ENCODE assay signal across 22 cellular contexts in the genomic region with DNA sequence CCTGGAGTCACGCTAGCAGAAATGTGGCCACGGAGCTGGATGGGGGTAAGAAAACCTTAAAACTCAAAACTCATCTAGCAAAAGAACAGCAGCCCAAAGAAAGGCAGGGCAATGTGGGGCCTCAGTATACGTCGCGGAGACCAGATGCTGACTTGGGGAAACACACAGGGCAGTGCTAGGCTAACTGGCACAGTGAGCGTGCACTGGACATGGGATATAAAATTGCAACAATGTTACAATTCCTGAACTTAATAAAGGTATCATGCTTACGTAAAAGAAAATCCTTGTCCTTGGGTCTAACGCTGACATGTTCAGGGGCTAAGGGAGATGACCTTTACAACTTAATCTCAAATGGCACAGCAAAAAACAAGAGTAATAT. TPM values are rescaled to one million over a fixed set of nuclear protein-coding genes. Genes with fewer than 3 reads are reported as not detected.
A peak's percentile ranks its signal among the peaks of the same experiment; 100 is the strongest.
DNase-seq lines count a peak whose midpoint lies in the region; ATAC-seq, FAIRE-seq and TF ChIP-seq lines count a peak whose summit lies in the region.
"Had no signal": no experiment of that assay in that cellular context is flagged by ENCODE, and none has a peak within 500 bp of the region (broad histone marks: within the 10 kb centered on the region; RNA-seq: fewer than 3 reads in every experiment).

No MANE protein-coding gene starts in this region.

- POLR2A ChIA-PET in MCF 10A (lab: Yijun Ruan, JAX) (no interaction called here), endothelial cell of umbilical vein (lab: Charles Lee) (interaction anchor here (1.0 kb wide), 1 partner anchor 40 kb away, joined by 4 read pairs; a partner anchor contains a TSS)
- POLR2A ChIA-PET in naive thymus-derived CD8-positive, alpha-beta T cell (lab: Charles Lee) = no interaction called here

- TF ChIP-seq EP300 in tibial nerve (IDR thresholded peaks at IDR 0.05) = no peak

- TF ChIP-seq POLR2A in breast epithelium (IDR thresholded peaks at IDR 0.05) = no peak
- TF ChIP-seq POLR2A in endothelial cell of umbilical vein (IDR thresholded peaks at IDR 0.05; ENCODE audit: low read depth, low read length) = no peak
- TF ChIP-seq POLR2A in tibial nerve (IDR thresholded peaks at IDR 0.05) = no peak

- BruUV-seq in MCF 10A (replicated peaks; lab: Mats Ljungman, UMichigan) (no TSS peak), endothelial cell of umbilical vein (replicated peaks; lab: Mats Ljungman, UMichigan) (no TSS peak)

- H3K4me1 Mint-ChIP-seq in MCF 10A (ENCODE audit: insufficient read depth, unreplicated experiment) (peaks cover 5% of the 10 kb centered on the region), mesothelial cell of epicardium (peaks cover 37% of the 10 kb centered on the region)
- H3K4me1 Mint-ChIP-seq in naive thymus-derived CD8-positive, alpha-beta T cell = no peaks in the 10 kb centered on the region
- H3K4me1 Mint-ChIP-seq: activated B cell treated with CpG ODN at 0.5 μM for 24 hours, CD14-positive monocyte had no signal

- H3K9ac ChIP-seq in endothelial cell of umbilical vein (replicated peaks; ENCODE audit: extremely low read depth, insufficient read depth, low read length) = no peak overlapping the region
- H3K9ac ChIP-seq in parathyroid adenoma = no peak overlapping the region

- H3K9me3 ChIP-seq in breast epithelium (no peaks in the 10 kb centered on the region), endothelial cell of umbilical vein (replicated peaks; ENCODE audit: control insufficient read depth, insufficient read depth, low read length) (no peaks in the 10 kb centered on the region), parathyroid adenoma (ENCODE audit: control insufficient read depth, low read length) (no peaks in the 10 kb centered on the region), tibial nerve (no peaks in the 10 kb centered on the region)
- H3K9me3 ChIP-seq: MG63 had no signal

- H3K36me3 Mint-ChIP-seq in MCF 10A (ENCODE audit: insufficient read depth, unreplicated experiment) = no peaks in the 10 kb centered on the region
- no peaks in the 10 kb centered on the region for H3K36me3 Mint-ChIP-seq in mesothelial cell of epicardium
- peaks cover 0 to 3% (median 0%) of the 10 kb centered on the region in 3 donors for H3K36me3 Mint-ChIP-seq in naive thymus-derived CD8-positive, alpha-beta T cell
- H3K36me3 Mint-ChIP-seq: CD14-positive monocyte, type B pancreatic cell had no signal

- WGBS in tibial nerve, 2 donors = 43 to 48% methylated on average over 8 of the region's 8 CpGs

- H3K36me3 ChIP-seq in breast epithelium (no peaks in the 10 kb centered on the region), endothelial cell of umbilical vein (ENCODE audit: control insufficient read depth in 2 of 2, extremely low read depth in 1 of 2, insufficient read depth in 2 of 2, low read length in 2 of 2) (peaks cover 0 to 4% of the 10 kb centered on the region in 2 experiments), parathyroid adenoma (ENCODE audit: control insufficient read depth, insufficient read depth, low read length) (no peaks in the 10 kb centered on the region), tibial nerve (peaks cover 0 to 4% (median 0%) of the 10 kb centered on the region in 3 donors)
- H3K36me3 ChIP-seq: MG63 had no signal

- H3K4me2 ChIP-seq in endothelial cell of umbilical vein (ENCODE audit: insufficient read depth, low read length) (peak overlapping the region; percentile 6), parathyroid adenoma (ENCODE audit: low read length) (peak overlapping the region; percentile 55)

- H2AFZ ChIP-seq in endothelial cell of umbilical vein (ENCODE audit: low read depth, low read length) (no peak overlapping the region), parathyroid adenoma (no peak overlapping the region)

- DNase-seq in breast epithelium (ENCODE audit: low spot score in 2 of 2) (no peak), MCF 10A (ENCODE audit: unreplicated experiment) (no peak), endothelial cell of umbilical vein (ENCODE audit: low read depth, low spot score) (no peak), tibial nerve (ENCODE audit: low spot score in 2 of 2) (no peak), mesothelial cell of epicardium (ENCODE audit: low spot score in 2 of 2, unreplicated experiment in 2 of 2) (no peak)
- DNase-seq in effector CD8-positive, alpha-beta T cell (lab: John Stamatoyannopoulos, UW) = no peak
- DNase-seq in naive thymus-derived CD8-positive, alpha-beta T cell = no peak
- DNase-seq: activated B cell treated with CpG ODN at 0.5 μM for 24 hours; activated CD8-positive, alpha-beta T cell treated with anti-CD3 and anti-CD28 coated beads, Interleukin-2, amount 10 ng/mL, durations not matched to agents 7 days and 5 days; central memory CD4-positive, alpha-beta T cell; DMS153; effector memory CD8-positive, alpha-beta T cell; foreskin keratinocyte; MG63; NCI-H1930; NCI-H510A; stimulated activated CD4-positive, alpha-beta T cell treated with anti-CD3 and anti-CD28 coated beads, Interleukin-4, amount 100 ng/mL, for 24 hours had no signal

- TF ChIP-seq CTCF in breast epithelium (IDR thresholded peaks at IDR 0.05) (no peak), MCF 10A (IDR thresholded peaks at IDR 0.05; ENCODE audit: unreplicated experiment) (no peak), endothelial cell of umbilical vein (IDR thresholded peaks at IDR 0.05; ENCODE audit: extremely low read depth in 1 of 2, insufficient read depth in 1 of 2, low read depth in 1 of 2, low read length in 2 of 2) (no peak), parathyroid adenoma (IDR thresholded peaks at IDR 0.05) (no peak), tibial nerve (IDR thresholded peaks at IDR 0.05) (no peak), mesothelial cell of epicardium (IDR thresholded peaks at IDR 0.05; ENCODE audit: unreplicated experiment) (no peak)

- H3K9me3 Mint-ChIP-seq in MCF 10A (ENCODE audit: unreplicated experiment) = no peaks in the 10 kb centered on the region
- H3K9me3 Mint-ChIP-seq in mesothelial cell of epicardium = no peaks in the 10 kb centered on the region
- H3K9me3 Mint-ChIP-seq in naive thymus-derived CD8-positive, alpha-beta T cell = no peaks in the 10 kb centered on the region
- H3K9me3 Mint-ChIP-seq: activated B cell treated with CpG ODN at 0.5 μM for 24 hours; effector memory CD8-positive, alpha-beta T cell; T-helper 1 cell treated with Interleukin-12 subunit alpha and Interleukin-12 subunit beta and Interleukin-4 antibody, amounts not matched to agents 30 μg/mL and 1 μg/mL, for 36 hours; type B pancreatic cell had no signal

- H3K4me1 ChIP-seq in breast epithelium (peaks cover 14 to 15% of the 10 kb centered on the region in 2 donors), endothelial cell of umbilical vein (ENCODE audit: control insufficient read depth, extremely low read depth, insufficient read depth, low read length) (peaks cover 61% of the 10 kb centered on the region), parathyroid adenoma (no peaks in the 10 kb centered on the region), tibial nerve (peaks cover 0 to 98% (median 50%) of the 10 kb centered on the region in 4 donors)

- H3K27me3 ChIP-seq in breast epithelium (no peaks in the 10 kb centered on the region), endothelial cell of umbilical vein (ENCODE audit: control insufficient read depth in 2 of 2, insufficient read depth in 2 of 2, low read length in 2 of 2) (no peaks in the 10 kb centered on the region), parathyroid adenoma (ENCODE audit: control insufficient read depth, insufficient read depth, low read length) (no peaks in the 10 kb centered on the region), tibial nerve (no peaks in the 10 kb centered on the region)
- H3K27me3 ChIP-seq: foreskin keratinocyte, MG63 had no signal

- FAIRE-seq in endothelial cell of umbilical vein (lab: Jason Lieb, UNC) = no peak
- FAIRE-seq: A204.1 had no signal

- H3K4me3 ChIP-seq in breast epithelium (peak overlapping the region in 2 of 3 donors; percentile 23 to 47), endothelial cell of umbilical vein (replicated peaks in 1 of 3; ENCODE audit: insufficient read depth in 1 of 3, low read depth in 1 of 3, low read length in 3 of 3) (no peak overlapping the region), parathyroid adenoma (ENCODE audit: low read depth, low read length) (peak overlapping the region; percentile 8), tibial nerve (peak overlapping the region in 1 of 4 donors; percentile 26)
- H3K4me3 ChIP-seq: MG63 had no signal

- H3K79me2 ChIP-seq in endothelial cell of umbilical vein (ENCODE audit: control insufficient read depth, insufficient read depth, low read length) (peaks cover 50% of the 10 kb centered on the region), parathyroid adenoma (no peaks in the 10 kb centered on the region)

- ATAC-seq in naive thymus-derived CD8-positive, alpha-beta T cell = no peak
- ATAC-seq: activated CD8-positive, alpha-beta T cell treated with anti-CD3 and anti-CD28 coated beads, Interleukin-2, amount 10 ng/mL, durations not matched to agents 7 days and 5 days; effector memory CD8-positive, alpha-beta T cell had no signal

- no peaks in the 10 kb centered on the region for H3K9me1 ChIP-seq in endothelial cell of umbilical vein (replicated peaks; ENCODE audit: control insufficient read depth, extremely low read depth, insufficient read depth, low read length)

- CTCF ChIA-PET in MCF 10A (lab: Yijun Ruan, JAX) = no interaction called here
- CTCF ChIA-PET in endothelial cell of umbilical vein (lab: Charles Lee) = interaction anchor here (1.2 to 2.2 kb wide), 5 partner anchors 19 to 144 kb away, joined by 5 to 19 read pairs (median 7); a partner anchor contains a TSS

- peak overlapping the region in 1 of 2 donors; percentile 75 for H3K27ac ChIP-seq in breast epithelium
- peak overlapping the region; percentile 54 for H3K27ac ChIP-seq in endothelial cell of umbilical vein (ENCODE audit: insufficient read depth, low read depth, low read length)
- H3K27ac ChIP-seq in parathyroid adenoma = peak overlapping the region; percentile 33
- peak overlapping the region in 3 of 4 donors; percentile 37 to 78 (median 70) for H3K27ac ChIP-seq in tibial nerve

- H3K27me3 Mint-ChIP-seq in MCF 10A (ENCODE audit: insufficient read depth, unreplicated experiment) (no peaks in the 10 kb centered on the region), mesothelial cell of epicardium (ENCODE audit: low read depth) (no peaks in the 10 kb centered on the region)
- H3K27me3 Mint-ChIP-seq in naive thymus-derived CD8-positive, alpha-beta T cell = peaks cover 13 to 57% (median 29%) of the 10 kb centered on the region in 5 donors

- H3K4me3 Mint-ChIP-seq in MCF 10A (ENCODE audit: unreplicated experiment) (no peak overlapping the region), mesothelial cell of epicardium (no peak overlapping the region)
- H3K4me3 Mint-ChIP-seq in naive thymus-derived CD8-positive, alpha-beta T cell = no peak overlapping the region
- H3K4me3 Mint-ChIP-seq: activated B cell treated with CpG ODN at 0.5 μM for 24 hours; activated CD8-positive, alpha-beta T cell treated with anti-CD3 and anti-CD28 coated beads, Interleukin-2, amount 10 ng/mL, durations not matched to agents 7 days and 5 days; effector memory CD8-positive, alpha-beta T cell; T-helper 1 cell treated with Interleukin-12 subunit alpha and Interleukin-12 subunit beta and Interleukin-4 antibody, amounts not matched to agents 30 μg/mL and 1 μg/mL, for 36 hours; type B pancreatic cell had no signal

- dilution Hi-C loops in endothelial cell of umbilical vein (cut with MboI; ENCODE audit: extremely low pct_ligation_motif_present, low sequenced_read_pairs) = no loop called here

- H4K20me1 ChIP-seq in endothelial cell of umbilical vein (replicated peaks; ENCODE audit: control insufficient read depth, extremely low read depth, insufficient read depth, low read length) = peaks cover 5% of the 10 kb centered on the region

- H3K27ac Mint-ChIP-seq in MCF 10A (ENCODE audit: low read depth, unreplicated experiment) (no peak overlapping the region), mesothelial cell of epicardium (no peak overlapping the region)
- H3K27ac Mint-ChIP-seq in naive thymus-derived CD8-positive, alpha-beta T cell = no peak overlapping the region
- H3K27ac Mint-ChIP-seq: activated B cell treated with CpG ODN at 0.5 μM for 24 hours; activated CD8-positive, alpha-beta T cell treated with anti-CD3 and anti-CD28 coated beads, Interleukin-2, amount 10 ng/mL, durations not matched to agents 7 days and 5 days; effector memory CD8-positive, alpha-beta T cell; T-helper 1 cell treated with Interleukin-12 subunit alpha and Interleukin-12 subunit beta and Interleukin-4 antibody, amounts not matched to agents 30 μg/mL and 1 μg/mL, for 36 hours; type B pancreatic cell had no signal

- intact Hi-C loops in breast epithelium (cut with DNase I; ENCODE audit: low total_unique reads) (no loop called here), MCF 10A (cut with micrococcal nuclease) (no loop called here), endothelial cell of umbilical vein (cut with micrococcal nuclease) (no loop called here)

RNA-seq across cellular contexts. Expression of a gene that starts 40.5 kb away (rescaled TPM):
- total RNA-seq in breast epithelium (1,000 to 10,000 TPM in 1 of 3 donors, 100 to 1,000 TPM in 2; 118 to 1,008 (median 370) TPM), MCF 10A (2022) (25.9 and 42.1 TPM in 2 replicates), endothelial cell of umbilical vein (1,119 and 1,341 TPM in 2 replicates), tibial nerve (100 to 1,000 TPM; 385 to 583 (median 526) TPM), mesothelial cell of epicardium (341 to 362 TPM (median 347 TPM) in 3 replicates)
- 379 and 384 TPM in 2 replicates for polyA plus RNA-seq in endothelial cell of umbilical vein
- 305 and 353 TPM in 2 replicates for polyA plus RNA-seq in endothelial cell of umbilical vein (2011; cell fraction: cytosol; rRNA removed)
- polyA plus RNA-seq in endothelial cell of umbilical vein (2011; cell fraction: nucleus; rRNA removed) = 509 and 510 TPM in 2 replicates
- 493 and 639 TPM in 2 replicates for polyA plus RNA-seq in endothelial cell of umbilical vein (2012)
- 611 and 680 TPM in 2 replicates for polyA minus RNA-seq in endothelial cell of umbilical vein
- polyA minus RNA-seq in endothelial cell of umbilical vein (2011; cell fraction: cytosol; rRNA and poly(A)+ RNA removed) = 2.3 TPM
- polyA minus RNA-seq in endothelial cell of umbilical vein (2011; cell fraction: nucleus; rRNA and poly(A)+ RNA removed) = 490 and 493 TPM in 2 replicates
- total RNA-seq in naive thymus-derived CD8-positive, alpha-beta T cell = not detected
- polyA plus RNA-seq in naive thymus-derived CD8-positive, alpha-beta T cell = not detected
- total RNA-seq: activated B cell treated with CpG ODN at 0.5 μM for 24 hours; activated CD8-positive, alpha-beta T cell treated with anti-CD3 and anti-CD28 coated beads, Interleukin-2, amount 10 ng/mL, durations not matched to agents 7 days and 5 days had no signal

RNA-seq across cellular contexts. Expression of a gene that starts 40.7 kb away (rescaled TPM):
- total RNA-seq in breast epithelium (100 to 1,000 TPM; 107 to 841 (median 307) TPM), MCF 10A (2022) (54.6 and 66.0 TPM in 2 replicates), endothelial cell of umbilical vein (792 and 935 TPM in 2 replicates), tibial nerve (100 to 1,000 TPM; 576 to 821 (median 658) TPM), mesothelial cell of epicardium (432 to 469 TPM (median 449 TPM) in 3 replicates)
- 940 and 1,366 TPM in 2 replicates for polyA plus RNA-seq in endothelial cell of umbilical vein
- polyA plus RNA-seq in endothelial cell of umbilical vein (2011; cell fraction: cytosol; rRNA removed) = 563 and 570 TPM in 2 replicates
- polyA plus RNA-seq in endothelial cell of umbilical vein (2011; cell fraction: nucleus; rRNA removed) = 716 and 1,073 TPM in 2 replicates
- polyA plus RNA-seq in endothelial cell of umbilical vein (2012) = 398 and 736 TPM in 2 replicates
- polyA minus RNA-seq in endothelial cell of umbilical vein = 769 and 809 TPM in 2 replicates
- 4.8 TPM for polyA minus RNA-seq in endothelial cell of umbilical vein (2011; cell fraction: cytosol; rRNA and poly(A)+ RNA removed)
- 669 and 809 TPM in 2 replicates for polyA minus RNA-seq in endothelial cell of umbilical vein (2011; cell fraction: nucleus; rRNA and poly(A)+ RNA removed)
- not detected for total RNA-seq in naive thymus-derived CD8-positive, alpha-beta T cell
- polyA plus RNA-seq in naive thymus-derived CD8-positive, alpha-beta T cell = not detected
- total RNA-seq: activated B cell treated with CpG ODN at 0.5 μM for 24 hours; activated CD8-positive, alpha-beta T cell treated with anti-CD3 and anti-CD28 coated beads, Interleukin-2, amount 10 ng/mL, durations not matched to agents 7 days and 5 days had no signal
- polyA plus RNA-seq: CD14-positive monocyte had no signal

Comparison
In these comparisons a context has a peak if more than half of its experiments do, and no peak if none do; other contexts are left out.
1. H3K4me3 ChIP-seq: peak in breast epithelium (2 of 3) and parathyroid adenoma (single experiment); none in endothelial cell of umbilical vein (0 of 3).
2. RNA of a gene that starts 40.5 kb away (total RNA-seq): 1,119 to 1,341 TPM in endothelial cell of umbilical vein, 385 to 583 TPM in tibial nerve, 118 to 1,008 TPM in breast epithelium, 341 to 362 TPM in mesothelial cell of epicardium and 25.9 to 42.1 TPM in MCF 10A; not detected in naive thymus-derived CD8-positive, alpha-beta T cell; every median in the first group is over 10 times any median in the second.
3. RNA of a gene that starts 40.7 kb away (total RNA-seq): 792 to 935 TPM in endothelial cell of umbilical vein, 576 to 821 TPM in tibial nerve, 432 to 469 TPM in mesothelial cell of epicardium, 107 to 841 TPM in breast epithelium and 54.6 to 66.0 TPM in MCF 10A; not detected in naive thymus-derived CD8-positive, alpha-beta T cell; every median in the first group is over 10 times any median in the second.